In genomic region chr4:15755781-15756180, GRCh38 we compare ENCODE assay signal across 1 cellular context.
TF ChIP-seq lines count a peak whose summit lies in the region.

No MANE protein-coding gene starts in this region.

TF ChIP-seq in SK-N-SH treated with all-trans-retinoic acid at 6 μM for 48 hours, 23 proteins besides CTCF, POLR2A, EP300 and RAD21 (continued from another document):
- TF ChIP-seq PATZ1 (CRISPR knock-in tag; IDR thresholded peaks at IDR 0.05; ENCODE audit: borderline replicate concordance) = no peak
- TF ChIP-seq GLIS3 (CRISPR knock-in tag; IDR thresholded peaks at IDR 0.05) = no peak
